ENCODE assay signal across 1 cellular context in the genomic region with DNA sequence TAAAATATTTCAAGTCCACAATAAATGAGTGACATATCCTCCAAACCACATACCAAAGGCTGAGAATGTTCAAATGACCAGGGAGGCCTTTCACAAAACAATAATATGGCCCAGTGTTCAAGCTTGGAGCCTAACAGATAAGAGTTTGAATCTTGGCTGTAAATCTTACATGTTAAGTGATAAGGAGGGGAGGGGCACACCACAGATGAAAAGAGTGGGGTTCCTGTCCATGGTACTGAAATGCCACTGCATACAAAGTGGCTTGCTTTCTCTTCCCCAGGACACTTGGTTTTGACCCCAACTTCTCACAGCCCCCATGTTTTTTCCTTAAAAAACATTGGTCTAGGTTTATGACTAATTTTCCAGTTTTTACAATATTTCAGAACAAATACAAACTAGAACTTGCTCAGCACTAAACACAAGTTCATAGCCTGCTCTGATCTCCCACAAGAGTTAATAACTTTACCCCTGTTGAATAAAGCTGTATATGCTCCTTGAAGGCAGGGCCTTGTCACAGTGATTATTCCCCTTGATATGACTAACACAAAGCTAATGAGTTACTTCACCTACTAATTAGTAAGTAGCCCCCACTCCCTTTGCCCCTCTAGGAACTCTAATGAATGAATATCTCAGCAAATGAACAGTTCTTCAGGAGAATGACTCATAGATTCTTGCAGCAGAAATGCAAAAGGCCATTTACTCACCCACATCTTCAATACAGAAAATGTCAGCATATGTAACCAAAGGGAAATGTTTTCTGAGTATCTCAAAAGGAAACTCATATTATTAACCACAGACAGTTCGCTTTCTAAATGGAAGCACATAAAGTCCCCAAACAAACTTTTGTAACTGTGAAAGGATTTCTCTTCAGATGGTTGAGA.
TF ChIP-seq lines count a peak whose summit lies in the region.

No MANE protein-coding gene starts in this region.

TF ChIP-seq in A549, 52 proteins besides CTCF, POLR2A, EP300 and RAD21 (continued from another document):
- TF ChIP-seq, protein P1, sequence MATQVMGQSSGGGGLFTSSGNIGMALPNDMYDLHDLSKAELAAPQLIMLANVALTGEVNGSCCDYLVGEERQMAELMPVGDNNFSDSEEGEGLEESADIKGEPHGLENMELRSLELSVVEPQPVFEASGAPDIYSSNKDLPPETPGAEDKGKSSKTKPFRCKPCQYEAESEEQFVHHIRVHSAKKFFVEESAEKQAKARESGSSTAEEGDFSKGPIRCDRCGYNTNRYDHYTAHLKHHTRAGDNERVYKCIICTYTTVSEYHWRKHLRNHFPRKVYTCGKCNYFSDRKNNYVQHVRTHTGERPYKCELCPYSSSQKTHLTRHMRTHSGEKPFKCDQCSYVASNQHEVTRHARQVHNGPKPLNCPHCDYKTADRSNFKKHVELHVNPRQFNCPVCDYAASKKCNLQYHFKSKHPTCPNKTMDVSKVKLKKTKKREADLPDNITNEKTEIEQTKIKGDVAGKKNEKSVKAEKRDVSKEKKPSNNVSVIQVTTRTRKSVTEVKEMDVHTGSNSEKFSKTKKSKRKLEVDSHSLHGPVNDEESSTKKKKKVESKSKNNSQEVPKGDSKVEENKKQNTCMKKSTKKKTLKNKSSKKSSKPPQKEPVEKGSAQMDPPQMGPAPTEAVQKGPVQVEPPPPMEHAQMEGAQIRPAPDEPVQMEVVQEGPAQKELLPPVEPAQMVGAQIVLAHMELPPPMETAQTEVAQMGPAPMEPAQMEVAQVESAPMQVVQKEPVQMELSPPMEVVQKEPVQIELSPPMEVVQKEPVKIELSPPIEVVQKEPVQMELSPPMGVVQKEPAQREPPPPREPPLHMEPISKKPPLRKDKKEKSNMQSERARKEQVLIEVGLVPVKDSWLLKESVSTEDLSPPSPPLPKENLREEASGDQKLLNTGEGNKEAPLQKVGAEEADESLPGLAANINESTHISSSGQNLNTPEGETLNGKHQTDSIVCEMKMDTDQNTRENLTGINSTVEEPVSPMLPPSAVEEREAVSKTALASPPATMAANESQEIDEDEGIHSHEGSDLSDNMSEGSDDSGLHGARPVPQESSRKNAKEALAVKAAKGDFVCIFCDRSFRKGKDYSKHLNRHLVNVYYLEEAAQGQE (IDR thresholded peaks at IDR 0.05): peak; percentile 92
- TF ChIP-seq RCOR1 (IDR thresholded peaks at IDR 0.05; ENCODE audit: low read depth, low read length): no peak
